Comparison of ENCODE assay signal across 1 cellular context in the genomic region with DNA sequence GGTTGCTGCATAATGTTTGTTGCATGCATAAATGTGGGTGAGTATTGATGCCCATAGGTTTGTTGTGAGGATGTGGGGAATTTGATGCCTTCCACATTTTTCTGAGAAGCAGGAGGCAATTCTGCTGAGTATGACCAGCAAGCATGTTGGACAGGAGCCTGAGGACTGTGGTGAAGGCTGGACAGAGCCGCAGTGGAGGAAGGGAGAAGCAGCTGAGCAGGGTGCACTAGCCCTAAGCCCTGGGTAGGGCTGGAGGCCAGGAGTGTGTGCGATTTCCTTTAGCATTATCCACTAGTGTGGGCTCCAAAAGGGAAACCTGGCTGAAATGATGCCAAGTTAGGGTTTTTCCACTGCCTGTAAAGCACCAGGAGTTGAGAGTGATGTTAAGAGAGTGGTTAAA.
TF ChIP-seq lines count a peak whose summit lies in the region.

No MANE protein-coding gene starts in this region.

TF ChIP-seq in A549, 52 proteins besides CTCF, POLR2A, EP300 and RAD21 (continued from another document):
- TF ChIP-seq ESRRA (IDR thresholded peaks at IDR 0.05; ENCODE audit: borderline replicate concordance, low read length) (no peak), ZFP36 (IDR thresholded peaks at IDR 0.05; ENCODE audit: borderline replicate concordance, partially characterized antibody) (no peak)
TF ChIP-seq in A549: peak in this region for 0.
